Comparison of ENCODE assay signal across 1 cellular context in genomic region chr6:4224082-4224978, GRCh38.
A peak's percentile ranks its signal among the peaks of the same experiment; 100 is the strongest.
TF ChIP-seq lines count a peak whose summit lies in the region.

No MANE protein-coding gene starts in this region.

TF ChIP-seq in K562, 482 proteins besides CTCF, POLR2A, EP300 and RAD21 (continued from another document):
- TF ChIP-seq MLX (CRISPR knock-in tag; conservative IDR thresholded peaks at IDR 0.05) (no peak), CTBP1 (IDR thresholded peaks at IDR 0.05; ENCODE audit: borderline replicate concordance) (peak; percentile 52; the same call in 1 of the 2 replicates), PKNOX1 (IDR thresholded peaks at IDR 0.05) (peak; percentile 82), MTA2 (IDR thresholded peaks at IDR 0.05; ENCODE audit: low read depth) (peak; percentile 38; the same call in 1 of the 2 replicates), NFIC (IDR thresholded peaks at IDR 0.05) (peak; percentile 30; the same call in 1 of the 2 replicates), CBFA2T2 (conservative IDR thresholded peaks at IDR 0.05) (peak; percentile 85), RFX1 (IDR thresholded peaks at IDR 0.05) (peak; percentile 90), PBX2 (CRISPR knock-in tag; IDR thresholded peaks at IDR 0.05; ENCODE audit: low read depth) (no peak), PBX2 (tag; conservative IDR thresholded peaks at IDR 0.05; ENCODE audit: low read depth) (peak; percentile 84), ZNF395 (CRISPR knock-in tag; IDR thresholded peaks at IDR 0.05) (no peak; the same call in 1 of the 2 replicates), FOXK1 (CRISPR knock-in tag; IDR thresholded peaks at IDR 0.05; ENCODE audit: borderline replicate concordance) (no peak), HMBOX1 (IDR thresholded peaks at IDR 0.05) (peak; percentile 86), ZNF354B (CRISPR knock-in tag; IDR thresholded peaks at IDR 0.05) (no peak), GATA2 (CRISPR knock-in tag; IDR thresholded peaks at IDR 0.05) (peak; percentile 49; the same call in 1 of the 2 replicates), ARID1B (IDR thresholded peaks at IDR 0.05) (peak; percentile 70), TAL1 (IDR thresholded peaks at IDR 0.05) (peak; percentile 65; the same call in 1 of the 2 replicates), KLF16 (IDR thresholded peaks at IDR 0.05) (peak; percentile 83), MEIS2 (IDR thresholded peaks at IDR 0.05; ENCODE audit: partially characterized antibody) (peak; percentile 92), SREBF2 (CRISPR knock-in tag; IDR thresholded peaks at IDR 0.05) (no peak), TFE3 (CRISPR knock-in tag; IDR thresholded peaks at IDR 0.05) (no peak), GTF2F1 (IDR thresholded peaks at IDR 0.05; ENCODE audit: low read depth, low read length) (no peak), TRIM25 (IDR thresholded peaks at IDR 0.05; ENCODE audit: borderline replicate concordance) (no peak), RCOR1 (IDR thresholded peaks at IDR 0.05; ENCODE audit: borderline replicate concordance in 1 of 2, low read depth in 2 of 2, low read length in 2 of 2) (peak; percentile 28 to 86; a peak in 2 of 4 replicates), FOSL1 (tag; conservative IDR thresholded peaks at IDR 0.05) (peak; percentile 38; the same call in 1 of the 2 replicates), ZBTB26 (CRISPR knock-in tag; IDR thresholded peaks at IDR 0.05) (no peak), TCF3 (CRISPR knock-in tag; IDR thresholded peaks at IDR 0.05) (peak; percentile 87), POLR2H (tag; IDR thresholded peaks at IDR 0.05; ENCODE audit: low read depth) (no peak), FOXJ2 (tag; IDR thresholded peaks at IDR 0.05) (peak; percentile 80; the same call in 1 of the 2 replicates), ZBTB11 (CRISPR knock-in tag; IDR thresholded peaks at IDR 0.05) (peak in 1 of 3 experiments; percentile 66; a peak in 1 of 6 replicates), ZNF639 (CRISPR knock-in tag; conservative IDR thresholded peaks at IDR 0.05 in 1 of 2, IDR thresholded peaks at IDR 0.05 in 1 of 2) (peak in 1 of 2 experiments; percentile 67; a peak in 2 of 4 replicates), FOXM1 (IDR thresholded peaks at IDR 0.05; ENCODE audit: low read depth) (0 out of 2 replicates have a peak, but pooled peaks have one; percentile 14), FOXM1 (CRISPR knock-in tag; IDR thresholded peaks at IDR 0.05; ENCODE audit: low read depth) (no peak), CBFA2T3 (IDR thresholded peaks at IDR 0.05) (peak; percentile 84), NCOR1 (IDR thresholded peaks at IDR 0.05) (peak; percentile 75), SMARCB1 (IDR thresholded peaks at IDR 0.05; ENCODE audit: insufficient read length, low read depth) (no peak), ZNF551 (CRISPR knock-in tag; IDR thresholded peaks at IDR 0.05) (no peak), SMC3 (conservative IDR thresholded peaks at IDR 0.05; ENCODE audit: insufficient read depth, low read depth, low read length) (no peak), GTF2E2 (tag; IDR thresholded peaks at IDR 0.05) (no peak), ZNF444 (CRISPR knock-in tag; IDR thresholded peaks at IDR 0.05) (no peak), KDM1A (IDR thresholded peaks at IDR 0.05) (peak; percentile 37 to 61; a peak in 2 of 4 replicates), TFAP4 (CRISPR knock-in tag; IDR thresholded peaks at IDR 0.05; ENCODE audit: borderline replicate concordance) (peak; percentile 33; the same call in 1 of the 2 replicates), ARHGAP35 (IDR thresholded peaks at IDR 0.05; ENCODE audit: partially characterized antibody) (no peak), BACH1 (tag; IDR thresholded peaks at IDR 0.05) (no peak), RHOXF2B (CRISPR knock-in tag; conservative IDR thresholded peaks at IDR 0.05) (no peak)
